In the genomic region with DNA sequence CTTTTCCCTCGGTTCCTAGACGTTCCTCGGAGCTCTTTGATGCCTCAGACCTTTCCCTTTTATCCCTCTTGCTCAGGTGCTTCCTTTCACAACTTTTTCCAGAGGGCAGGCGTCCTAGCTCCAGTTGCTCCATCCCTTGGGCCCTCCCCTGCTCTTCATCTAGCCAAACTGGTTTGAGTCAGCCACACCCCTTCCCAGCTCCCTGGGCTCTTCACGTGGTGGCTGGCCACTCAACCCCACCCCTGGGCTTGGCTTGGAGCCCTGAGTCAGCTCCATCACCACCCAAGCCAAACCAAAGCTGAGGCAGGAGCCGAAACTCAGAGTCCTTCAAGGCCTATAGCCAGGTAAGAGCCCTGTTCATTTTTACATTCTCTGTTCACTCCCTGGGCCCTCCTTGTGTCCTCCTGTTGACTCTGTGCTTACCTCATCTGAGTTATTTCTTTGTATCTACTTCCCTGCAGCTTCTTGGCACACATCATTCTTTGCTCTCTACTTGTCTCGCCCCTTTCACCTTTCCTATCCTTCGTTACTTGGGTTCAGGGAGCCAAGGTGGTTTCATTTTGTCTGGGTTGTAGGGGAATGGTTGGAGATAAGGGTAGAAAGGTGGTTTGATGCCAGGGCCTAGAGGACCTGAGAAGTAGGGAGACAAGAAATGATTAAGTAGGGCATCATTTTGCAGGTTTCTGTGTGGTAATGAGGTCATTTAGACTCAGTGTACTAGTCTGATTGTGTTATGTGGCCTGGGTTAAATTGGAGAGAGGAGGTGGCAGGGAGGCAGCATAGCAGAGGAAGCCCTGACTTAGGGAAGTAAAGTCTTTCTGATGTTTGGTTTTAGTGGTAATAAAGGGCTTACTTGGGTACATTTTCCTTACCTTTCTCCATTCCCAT, we compare ENCODE assay signal across 8 cellular contexts. TPM values are rescaled to one million over a fixed set of nuclear protein-coding genes. Genes with fewer than 3 reads are reported as not detected.
DNase-seq lines count a peak whose midpoint lies in the region; ATAC-seq and TF ChIP-seq lines count a peak whose summit lies in the region.

No MANE protein-coding gene starts in this region.

- H3K4me1 ChIP-seq in BLaER1: peaks cover 13% of the 10 kb centered on the region
- H3K4me1 ChIP-seq in stomach: peaks cover 28 to 55% (median 31%) of the 10 kb centered on the region in 4 donors

- WGBS in stomach, 5 donors: 17 to 47% (median 28%) methylated on average over 8 of the region's 8 CpGs

- 0 out of 2 replicates have a peak overlapping the region, but pooled peaks have one; percentile 0 for H3K9ac ChIP-seq in BLaER1

- in situ Hi-C loops in astrocyte of the spinal cord (cut with HindIII; ENCODE audit: low sequenced_read_pairs): no loop called here

- H4K20me1 ChIP-seq in BLaER1: peaks cover 31% of the 10 kb centered on the region

- ATAC-seq in HG03196 (IDR thresholded peaks at IDR 0.05; ENCODE audit: unreplicated experiment) (no peak), GM18502 (IDR thresholded peaks at IDR 0.05; ENCODE audit: poor library complexity, unreplicated experiment) (no peak)

- no peak for TF ChIP-seq EP300 in stomach (IDR thresholded peaks at IDR 0.05)

- no peaks in the 10 kb centered on the region for H3K27me3 ChIP-seq in BLaER1
- H3K27me3 ChIP-seq in stomach: no peaks in the 10 kb centered on the region

- H3K27me3 Mint-ChIP-seq in IgD-negative memory B cell: no peaks in the 10 kb centered on the region
- peaks cover 0 to 1% (median 0%) of the 10 kb centered on the region in 3 donors for H3K27me3 Mint-ChIP-seq in immature natural killer cell (ENCODE audit: low read depth in 3 of 3)

- peaks cover 98% of the 10 kb centered on the region for H3K36me3 ChIP-seq in BLaER1
- H3K36me3 ChIP-seq in stomach: peaks cover 54 to 85% (median 74%) of the 10 kb centered on the region in 4 donors

- H3K4me1 Mint-ChIP-seq in IgD-negative memory B cell (peaks cover 0 to 5% (median 3%) of the 10 kb centered on the region in 3 donors), immature natural killer cell (peaks cover 2 to 9% of the 10 kb centered on the region in 2 donors)

- H3K27ac Mint-ChIP-seq in IgD-negative memory B cell (peak overlapping the region in 2 of 3 donors; percentile 26 to 42), immature natural killer cell (peak overlapping the region in 5 of 6 donors; percentile 41 to 73 (median 49))

- H3K36me3 Mint-ChIP-seq in IgD-negative memory B cell (peaks cover 3% of the 10 kb centered on the region), immature natural killer cell (peaks cover 4 to 31% (median 20%) of the 10 kb centered on the region in 3 donors)

- H3K9me3 Mint-ChIP-seq in IgD-negative memory B cell: no peaks in the 10 kb centered on the region
- no peaks in the 10 kb centered on the region for H3K9me3 Mint-ChIP-seq in immature natural killer cell

- H3K9me3 ChIP-seq in BLaER1: no peaks in the 10 kb centered on the region
- no peaks in the 10 kb centered on the region for H3K9me3 ChIP-seq in stomach

- TF ChIP-seq POLR2A in stomach (IDR thresholded peaks at IDR 0.05): no peak

- peak; percentile 74 for DNase-seq in astrocyte of the spinal cord (ENCODE audit: low read depth, low spot score)
- no peak for DNase-seq in immature natural killer cell
- peak; percentile 95 for DNase-seq in stomach
- DNase-seq in effector CD8-positive, alpha-beta T cell (lab: John Stamatoyannopoulos, UW): no peak

- no peak overlapping the region for H3K4me2 ChIP-seq in BLaER1

- H3K4me3 Mint-ChIP-seq in IgD-negative memory B cell (peak overlapping the region in 1 of 4 donors; percentile 71), immature natural killer cell (no peak overlapping the region)

- TF ChIP-seq CTCF in astrocyte of the spinal cord (IDR thresholded peaks at IDR 0.05; ENCODE audit: low read depth, low read length) (no peak), stomach (IDR thresholded peaks at IDR 0.05) (no peak)

- H3K4me3 ChIP-seq in BLaER1 (no peak overlapping the region), astrocyte of the spinal cord (ENCODE audit: low read depth, low read length) (no peak overlapping the region), stomach (peak overlapping the region in 1 of 4 donors; percentile 14)

- H3K27ac ChIP-seq in BLaER1 (no peak overlapping the region), stomach (peak overlapping the region; percentile 81 to 89 (median 83))

- intact Hi-C loops in stomach (cut with DNase I; ENCODE audit: low total_unique reads): no loop called here

RNA-seq across cellular contexts. Expression of a gene that starts 7.6 kb away (rescaled TPM):
- 36.7 TPM for polyA plus RNA-seq in IgD-negative memory B cell
- 10 to 100 TPM; 49.2 to 91.0 (median 62.7) TPM for polyA plus RNA-seq in immature natural killer cell
- total RNA-seq in stomach: 100 to 1,000 TPM in 1 of 5 donors, 10 to 100 TPM in 4; 18.2 to 104 (median 28.0) TPM
- polyA plus RNA-seq in stomach: 10 to 100 TPM; 29.3 to 41.5 (median 35.6) TPM

RNA-seq across cellular contexts. Expression of a gene that starts 21.3 kb away (rescaled TPM):
- 0.63 TPM for polyA plus RNA-seq in IgD-negative memory B cell
- polyA plus RNA-seq in immature natural killer cell: 1 to 10 TPM in 1 of 3 donors, under 1 TPM in 1, not detected in 1; 0.76 to 1.0 TPM
- 10 to 100 TPM in 2 of 5 donors, 1 to 10 TPM in 1, not detected in 2; 2.0 to 71.2 (median 13.9) TPM for total RNA-seq in stomach
- polyA plus RNA-seq in stomach: 10 to 100 TPM in 1 of 3 donors, 1 to 10 TPM in 2; 8.9 to 11.4 (median 9.4) TPM

RNA-seq across cellular contexts. Expression of a gene that starts 21.5 kb away (rescaled TPM):
- polyA plus RNA-seq in IgD-negative memory B cell (56.0 TPM), immature natural killer cell (10 to 100 TPM; 19.3 to 87.3 (median 24.6) TPM), stomach (10 to 100 TPM; 43.7 to 57.0 (median 53.9) TPM)
- 100 to 1,000 TPM in 1 of 5 donors, 10 to 100 TPM in 4; 17.5 to 155 (median 55.1) TPM for total RNA-seq in stomach

RNA-seq across cellular contexts. Expression of a gene that starts 41.6 kb away (rescaled TPM):
- polyA plus RNA-seq in IgD-negative memory B cell: 32.6 TPM
- 10 to 100 TPM in 1 of 3 donors, 1 to 10 TPM in 2; 1.9 to 38.9 (median 2.8) TPM for polyA plus RNA-seq in immature natural killer cell
- 10 to 100 TPM; 23.3 to 70.1 (median 56.8) TPM for total RNA-seq in stomach
- polyA plus RNA-seq in stomach: 10 to 100 TPM in 1 of 3 donors, 1 to 10 TPM in 2; 1.2 to 12.1 (median 4.4) TPM

RNA-seq across cellular contexts. Expression of a gene that starts 46.4 kb away (rescaled TPM):
- polyA plus RNA-seq in IgD-negative memory B cell (0.30 TPM), immature natural killer cell (1 to 10 TPM in 1 of 3 donors, under 1 TPM in 2; 0.09 to 1.1 (median 0.16) TPM), stomach (1 to 10 TPM; 4.4 to 5.9 (median 4.9) TPM)
- 10 to 100 TPM; 10.7 to 21.3 (median 18.3) TPM for total RNA-seq in stomach

Comparison
In these comparisons a context has a peak if more than half of its experiments do, and no peak if none do; other contexts are left out.
1. DNase-seq: peak in astrocyte of the spinal cord (single experiment) and stomach (single experiment); none in immature natural killer cell (0 of 3) and effector CD8-positive, alpha-beta T cell (single experiment).